Comparison of ENCODE assay signal across 16 cellular contexts in genomic region chr7:134084488-134085144, GRCh38. TPM values are rescaled to one million over a fixed set of nuclear protein-coding genes. Genes with fewer than 3 reads are reported as not detected.
DNase-seq lines count a peak whose midpoint lies in the region; ATAC-seq, FAIRE-seq and TF ChIP-seq lines count a peak whose summit lies in the region.
"Had no signal": no experiment of that assay in that cellular context is flagged by ENCODE, and none has a peak within 500 bp of the region (broad histone marks: within the 10 kb centered on the region; RNA-seq: fewer than 3 reads in every experiment).

No MANE protein-coding gene starts in this region.

- peak; percentile 4 for DNase-seq in HT1080 (ENCODE audit: low read depth)
- DNase-seq in GM12878 (ENCODE audit: low read depth, low spot score) = no peak
- no peak for DNase-seq in brain microvascular endothelial cell
- no peak for DNase-seq in activated T-helper 2 cell treated with anti-CD3 and anti-CD28 coated beads, Interferon-gamma antibody, Interleukin-2, Interleukin-4, amounts not matched to agents 10 μg/mL and 5 μg/mL and 100 μg/mL, durations not matched to agents 14 hours and 24 hours and 36 hours (ENCODE audit: low spot score)
- DNase-seq in activated naive CD4-positive, alpha-beta T cell treated with anti-CD3 and anti-CD28 coated beads, Interleukin-2, amount 50 U/mL, for 72 hours (ENCODE audit: low spot score in 2 of 2) = no peak
- DNase-seq: activated T-cell treated with anti-CD3 and anti-CD28 coated beads, Interleukin-2, amount 50 U/mL, for 1 hour; NCI-H1417 treated with DMSO at 0.1 percent for 48 hours; SW 1271 had no signal

- H3K4me2 ChIP-seq in BLaER1 (peak overlapping the region; percentile 20; the same call in 1 of the 2 replicates), GM12878 (ENCODE audit: control insufficient read depth, insufficient read depth) (no peak overlapping the region)
- H3K4me2 ChIP-seq: smooth muscle cell had no signal

- H3K27me3 ChIP-seq in BLaER1 (no peaks in the 10 kb centered on the region), GM12878 (replicated peaks in 1 of 2; ENCODE audit: control insufficient read depth in 2 of 2, insufficient read depth in 2 of 2, low read length in 1 of 2) (no peaks in the 10 kb centered on the region), brain microvascular endothelial cell (replicated peaks) (no peaks in the 10 kb centered on the region)
- H3K27me3 ChIP-seq: breast epithelium had no signal

- RAD21 ChIA-PET in GM12878 (lab: Charles Lee; ENCODE audit: unreplicated experiment) = interaction anchor here (0.7 kb wide), 1 partner anchor 65 kb away, joined by 4 read pairs; no protein-coding TSS in a partner anchor

- intact Hi-C loops in GM12878 (cut with micrococcal nuclease; ENCODE audit: unreplicated experiment) = no loop called here
- intact Hi-C loops in activated T-helper 2 cell treated with anti-CD3 and anti-CD28 coated beads, Interferon-gamma antibody, Interleukin-2, Interleukin-4, amounts not matched to agents 10 μg/mL and 5 μg/mL and 100 μg/mL, durations not matched to agents 14 hours and 24 hours and 36 hours (cut with micrococcal nuclease) = no loop called here

- no peak overlapping the region for H2AFZ ChIP-seq in GM12878 (ENCODE audit: control insufficient read depth, low read depth, low read length)

- POLR2A ChIA-PET in GM12878 (lab: Charles Lee) = no interaction called here

- 30% methylated on average over 3 of the region's 3 CpGs for WGBS in GM12878 (ENCODE audit: insufficient coverage, insufficient replicate concordance, low lambda C conversion rate, missing lambda C conversion rate)

- no peak for FAIRE-seq in GM12878 (lab: Jason Lieb, UNC)
- FAIRE-seq: GM12892 had no signal

- H3K9ac ChIP-seq in BLaER1 (no peak overlapping the region), GM12878 (ENCODE audit: control insufficient read depth, insufficient read depth, low read length) (no peak overlapping the region)

- no peak for TF ChIP-seq RAD21 in GM12878 (IDR thresholded peaks at IDR 0.05; ENCODE audit: insufficient read depth, low read depth, low read length)

- H3K27ac ChIP-seq in BLaER1 (no peak overlapping the region), GM12878 (ENCODE audit: control insufficient read depth, insufficient read depth) (no peak overlapping the region), brain microvascular endothelial cell (no peak overlapping the region)
- H3K27ac ChIP-seq: breast epithelium had no signal

- CTCF ChIA-PET in GM12878 (lab: Yijun Ruan, JAX) = interaction anchor here (1.0 kb wide), 1 partner anchor 13 kb away, joined by 3 read pairs; no protein-coding TSS in a partner anchor

- no peaks in the 10 kb centered on the region for H3K36me3 Mint-ChIP-seq in activated T-helper 2 cell treated with anti-CD3 and anti-CD28 coated beads, Interferon-gamma antibody, Interleukin-2, Interleukin-4, amounts not matched to agents 10 μg/mL and 5 μg/mL and 100 μg/mL, durations not matched to agents 14 hours and 24 hours and 36 hours (ENCODE audit: low read depth)
- peaks cover 8 to 16% of the 10 kb centered on the region in 2 donors for H3K36me3 Mint-ChIP-seq in activated naive CD4-positive, alpha-beta T cell treated with anti-CD3 and anti-CD28 coated beads, Interleukin-2, amount 50 U/mL, for 72 hours

- peaks cover 6% of the 10 kb centered on the region; the same call in 1 of the 2 replicates for H3K4me1 ChIP-seq in BLaER1
- no peaks in the 10 kb centered on the region for H3K4me1 ChIP-seq in GM12878 (ENCODE audit: control insufficient read depth, insufficient read depth, low read length)
- H3K4me1 ChIP-seq: breast epithelium had no signal

- H3K79me2 ChIP-seq in GM12878 (ENCODE audit: control insufficient read depth, insufficient read depth, low read length) = no peaks in the 10 kb centered on the region

- no peak overlapping the region for H3K4me3 Mint-ChIP-seq in activated T-helper 2 cell treated with anti-CD3 and anti-CD28 coated beads, Interferon-gamma antibody, Interleukin-2, Interleukin-4, amounts not matched to agents 10 μg/mL and 5 μg/mL and 100 μg/mL, durations not matched to agents 14 hours and 24 hours and 36 hours (ENCODE audit: low read depth)
- H3K4me3 Mint-ChIP-seq: stimulated activated naive CD8-positive, alpha-beta T cell treated with anti-CD3 and anti-CD28 coated beads, Interleukin-15, Interleukin-2, amounts not matched to agents 100 ng/mL and 50 ng/mL, for 24 hours had no signal

- no peaks in the 10 kb centered on the region for H4K20me1 ChIP-seq in BLaER1
- no peaks in the 10 kb centered on the region for H4K20me1 ChIP-seq in GM12878 (ENCODE audit: control insufficient read depth, insufficient read depth)

- in situ Hi-C loops in GM12878 (cut with MboI) = no loop called here
- in situ Hi-C loops in brain microvascular endothelial cell (cut with HindIII; ENCODE audit: low pct_ligation_motif_present, low sequenced_read_pairs) = no loop called here

- ATAC-seq in GM21515 (IDR thresholded peaks at IDR 0.05; ENCODE audit: unreplicated experiment) = peak; percentile 67
- peak; percentile 73 for ATAC-seq in GM12878
- no peak for ATAC-seq in HG03457 (IDR thresholded peaks at IDR 0.05; ENCODE audit: unreplicated experiment)
- no peak for ATAC-seq in activated naive CD4-positive, alpha-beta T cell treated with anti-CD3 and anti-CD28 coated beads, Interleukin-2, amount 50 U/mL, for 72 hours

- no peaks in the 10 kb centered on the region for H3K36me3 ChIP-seq in BLaER1
- H3K36me3 ChIP-seq in GM12878 (ENCODE audit: control insufficient read depth in 2 of 2, insufficient read depth in 2 of 2, low read length in 1 of 2) = no peaks in the 10 kb centered on the region
- H3K36me3 ChIP-seq in brain microvascular endothelial cell (replicated peaks) = no peaks in the 10 kb centered on the region
- H3K36me3 ChIP-seq: breast epithelium had no signal

- BruUV-seq in GM12878 (replicated peaks; lab: Mats Ljungman, UMichigan) = no TSS peak

- H3K9me3 Mint-ChIP-seq in activated T-helper 2 cell treated with anti-CD3 and anti-CD28 coated beads, Interferon-gamma antibody, Interleukin-2, Interleukin-4, amounts not matched to agents 10 μg/mL and 5 μg/mL and 100 μg/mL, durations not matched to agents 14 hours and 24 hours and 36 hours = peaks cover 25% of the 10 kb centered on the region
- peaks cover 17 to 34% of the 10 kb centered on the region in 2 donors for H3K9me3 Mint-ChIP-seq in activated naive CD4-positive, alpha-beta T cell treated with anti-CD3 and anti-CD28 coated beads, Interleukin-2, amount 50 U/mL, for 72 hours

- H3K9me3 ChIP-seq in BLaER1 (peaks cover 55% of the 10 kb centered on the region), GM12878 (replicated peaks; ENCODE audit: control insufficient read depth, insufficient read depth, low read length) (peaks cover 2% of the 10 kb centered on the region; the same call in 2 of the 3 replicates)

- no peak overlapping the region for H3K27ac Mint-ChIP-seq in activated T-helper 2 cell treated with anti-CD3 and anti-CD28 coated beads, Interferon-gamma antibody, Interleukin-2, Interleukin-4, amounts not matched to agents 10 μg/mL and 5 μg/mL and 100 μg/mL, durations not matched to agents 14 hours and 24 hours and 36 hours
- H3K27ac Mint-ChIP-seq in activated naive CD4-positive, alpha-beta T cell treated with anti-CD3 and anti-CD28 coated beads, Interleukin-2, amount 50 U/mL, for 72 hours = no peak overlapping the region
- H3K27ac Mint-ChIP-seq: stimulated activated naive CD8-positive, alpha-beta T cell treated with anti-CD3 and anti-CD28 coated beads, Interleukin-15, Interleukin-2, amounts not matched to agents 100 ng/mL and 50 ng/mL, for 24 hours had no signal

- TF ChIP-seq CTCF in GM12878 (IDR thresholded peaks at IDR 0.05 in 2 of 3, conservative IDR thresholded peaks at IDR 0.05 in 1 of 3; ENCODE audit: control insufficient read depth in 2 of 3, extremely low read depth in 1 of 3, insufficient read depth in 1 of 3, low read depth in 3 of 3, low read length in 3 of 3) (0 out of 6 replicates have a peak, but pooled peaks of 1 of the 3 experiments have one; percentile 4), brain microvascular endothelial cell (IDR thresholded peaks at IDR 0.05; ENCODE audit: low read depth, low read length, missing control alignments) (no peak)

- H3K4me3 ChIP-seq in BLaER1 (no peak overlapping the region), GM12878 (no peak overlapping the region), brain microvascular endothelial cell (ENCODE audit: low read depth, low read length) (no peak overlapping the region)
- H3K4me3 ChIP-seq: breast epithelium, lung, smooth muscle cell had no signal

- no peak for TF ChIP-seq POLR2A in GM12878 (IDR thresholded peaks at IDR 0.05; ENCODE audit: low read depth, low read length)

- no peaks in the 10 kb centered on the region for H3K4me1 Mint-ChIP-seq in activated T-helper 2 cell treated with anti-CD3 and anti-CD28 coated beads, Interferon-gamma antibody, Interleukin-2, Interleukin-4, amounts not matched to agents 10 μg/mL and 5 μg/mL and 100 μg/mL, durations not matched to agents 14 hours and 24 hours and 36 hours (ENCODE audit: low read depth)

- no peak for TF ChIP-seq EP300 in GM12878 (IDR thresholded peaks at IDR 0.05; ENCODE audit: borderline replicate concordance in 1 of 2, control insufficient read depth in 1 of 2, low read depth in 2 of 2, low read length in 2 of 2)

- SMC1A ChIA-PET in GM12878 (lab: Charles Lee; ENCODE audit: uncharacterized antibody, unreplicated experiment) = interaction anchor here (1.1 to 1.2 kb wide), 4 partner anchors 16 to 52 kb away, joined by 3 to 5 read pairs (median 3); partner anchors contain the start of gene LRGUK

- H3K27me3 Mint-ChIP-seq in activated T-helper 2 cell treated with anti-CD3 and anti-CD28 coated beads, Interferon-gamma antibody, Interleukin-2, Interleukin-4, amounts not matched to agents 10 μg/mL and 5 μg/mL and 100 μg/mL, durations not matched to agents 14 hours and 24 hours and 36 hours (ENCODE audit: low read depth) = no peaks in the 10 kb centered on the region
- H3K27me3 Mint-ChIP-seq: stimulated activated naive CD8-positive, alpha-beta T cell treated with anti-CD3 and anti-CD28 coated beads, Interleukin-15, Interleukin-2, amounts not matched to agents 100 ng/mL and 50 ng/mL, for 24 hours had no signal

RNA-seq across cellular contexts. Expression of gene LRGUK, which starts 42.5 kb away (rescaled TPM):
- total RNA-seq in HT1080 (2014; rRNA removed; shearing (Covaris generic)) = not detected in 2 replicates
- polyA plus RNA-seq in HT1080 (2015; cell fraction: cytosol; rRNA removed) = 0.07 and 0.19 TPM in 2 replicates
- 0.35 and 0.48 TPM in 2 replicates for polyA plus RNA-seq in HT1080 (2015; cell fraction: nucleus; rRNA removed)
- total RNA-seq in GM12878 (2013; cell fraction: nucleolus; rRNA removed) = 2.0 and 2.7 TPM in 2 replicates
- total RNA-seq in GM12878 (2014; rRNA removed) (0.06 and 0.11 TPM in 2 replicates), GM12878 (2014; rRNA removed; fragmentation: Illumina TruSeq; extraction: Trizol) (0.04 and 0.09 TPM in 2 replicates), GM12878 (2021) (0.05 and 0.13 TPM in 2 replicates)
- 0.13 TPM for polyA plus RNA-seq in GM12878 (2011; ENCODE audit: low read depth)
- polyA plus RNA-seq in GM12878 (2011; rRNA removed) (0.14 and 0.16 TPM in 2 replicates), GM12878 (2014; fragmentation: Illumina TruSeq; extraction: Trizol) (0.06 and 0.14 TPM in 2 replicates), GM12878 (2014; fragmentation: Nextera tagmentation; extraction: Ambion mirVana) (under 1 TPM in 1 of 2 experiments, not detected in 1; 0.08 TPM), GM12878 (2014; rRNA removed) (0.13 and 0.27 TPM in 2 replicates), GM12878 (2016; fragmentation: Nextera tagmentation; extraction: Ambion mirVana) (not detected)
- 0.03 and 0.06 TPM in 2 replicates for polyA plus RNA-seq in GM12878 (2011; cell fraction: cytosol; rRNA removed)
- polyA plus RNA-seq in GM12878 (2011; cell fraction: nucleus; rRNA removed) = 0.72 and 0.76 TPM in 2 replicates
- polyA plus RNA-seq in GM12878 (2012) = 0.07 and 0.09 TPM in 2 replicates
- polyA minus RNA-seq in GM12878 (2011; rRNA and poly(A)+ RNA removed) = 0.51 and 1.5 TPM in 2 replicates
- not detected in 2 replicates for polyA minus RNA-seq in GM12878 (2011; cell fraction: cytosol; rRNA and poly(A)+ RNA removed)
- 0.24 and 0.96 TPM in 2 replicates for polyA minus RNA-seq in GM12878 (2011; cell fraction: nucleus; rRNA and poly(A)+ RNA removed)
- 0.11 and 0.16 TPM in 2 replicates for total RNA-seq in activated T-helper 2 cell treated with anti-CD3 and anti-CD28 coated beads, Interferon-gamma antibody, Interleukin-2, Interleukin-4, amounts not matched to agents 10 μg/mL and 5 μg/mL and 100 μg/mL, durations not matched to agents 14 hours and 24 hours and 36 hours
- total RNA-seq in activated naive CD4-positive, alpha-beta T cell treated with anti-CD3 and anti-CD28 coated beads, Interleukin-2, amount 50 U/mL, for 72 hours = under 1 TPM; 0.36 to 0.41 TPM
- polyA plus RNA-seq: smooth muscle cell had no signal

Comparison
In these comparisons a context has a peak if more than half of its experiments do, and no peak if none do; other contexts are left out.
1. ATAC-seq: peak in GM21515 (single experiment) and GM12878 (single experiment); none in HG03457 (single experiment) and activated naive CD4-positive, alpha-beta T cell treated with anti-CD3 and anti-CD28 coated beads, Interleukin-2, amount 50 U/mL, for 72 hours (0 of 2).